ENCODE assay signal across 8 cellular contexts in the genomic region with DNA sequence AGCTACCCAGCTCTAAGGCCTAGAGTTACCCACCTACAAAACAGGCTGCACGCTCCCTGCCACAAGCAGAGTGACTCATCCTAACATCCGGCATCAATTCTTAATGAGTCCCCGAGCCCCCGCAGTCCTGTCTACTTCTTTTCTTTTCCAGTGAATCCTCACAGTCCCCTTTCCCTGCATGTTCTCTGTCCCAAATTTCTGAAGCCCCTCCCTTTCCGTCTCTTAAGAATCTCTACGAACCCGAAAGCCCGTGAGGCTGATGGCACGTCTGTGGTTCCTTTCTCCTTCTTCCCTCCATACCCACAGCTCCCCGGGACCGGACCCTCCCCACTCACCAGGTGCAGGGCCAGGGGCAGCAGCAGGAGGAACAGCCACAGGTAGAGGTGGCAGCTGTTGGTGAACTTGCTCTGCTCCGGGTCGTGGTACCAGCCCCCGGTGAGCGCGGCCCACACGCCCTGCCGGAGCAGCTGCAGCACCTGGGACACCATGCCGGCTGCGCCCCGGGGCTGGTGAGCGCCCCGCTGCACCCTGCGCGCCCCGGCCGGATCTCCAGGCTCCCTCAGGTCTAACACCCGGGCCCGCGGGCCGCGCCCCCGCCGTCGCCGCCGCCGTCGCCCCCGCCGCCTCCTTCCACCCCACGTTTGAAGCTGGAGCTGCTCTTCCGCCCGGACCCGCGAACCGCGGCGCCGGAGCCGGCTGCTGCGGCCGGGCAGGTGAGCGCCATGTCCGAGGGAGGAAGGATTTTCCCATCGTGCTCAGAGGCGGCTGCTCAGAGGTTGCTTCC. TPM values are rescaled to one million over a fixed set of nuclear protein-coding genes. Genes with fewer than 3 reads are reported as not detected.
A peak's percentile ranks its signal among the peaks of the same experiment; 100 is the strongest.
DNase-seq lines count a peak whose midpoint lies in the region; TF ChIP-seq lines count a peak whose summit lies in the region.

A gene with protein sequence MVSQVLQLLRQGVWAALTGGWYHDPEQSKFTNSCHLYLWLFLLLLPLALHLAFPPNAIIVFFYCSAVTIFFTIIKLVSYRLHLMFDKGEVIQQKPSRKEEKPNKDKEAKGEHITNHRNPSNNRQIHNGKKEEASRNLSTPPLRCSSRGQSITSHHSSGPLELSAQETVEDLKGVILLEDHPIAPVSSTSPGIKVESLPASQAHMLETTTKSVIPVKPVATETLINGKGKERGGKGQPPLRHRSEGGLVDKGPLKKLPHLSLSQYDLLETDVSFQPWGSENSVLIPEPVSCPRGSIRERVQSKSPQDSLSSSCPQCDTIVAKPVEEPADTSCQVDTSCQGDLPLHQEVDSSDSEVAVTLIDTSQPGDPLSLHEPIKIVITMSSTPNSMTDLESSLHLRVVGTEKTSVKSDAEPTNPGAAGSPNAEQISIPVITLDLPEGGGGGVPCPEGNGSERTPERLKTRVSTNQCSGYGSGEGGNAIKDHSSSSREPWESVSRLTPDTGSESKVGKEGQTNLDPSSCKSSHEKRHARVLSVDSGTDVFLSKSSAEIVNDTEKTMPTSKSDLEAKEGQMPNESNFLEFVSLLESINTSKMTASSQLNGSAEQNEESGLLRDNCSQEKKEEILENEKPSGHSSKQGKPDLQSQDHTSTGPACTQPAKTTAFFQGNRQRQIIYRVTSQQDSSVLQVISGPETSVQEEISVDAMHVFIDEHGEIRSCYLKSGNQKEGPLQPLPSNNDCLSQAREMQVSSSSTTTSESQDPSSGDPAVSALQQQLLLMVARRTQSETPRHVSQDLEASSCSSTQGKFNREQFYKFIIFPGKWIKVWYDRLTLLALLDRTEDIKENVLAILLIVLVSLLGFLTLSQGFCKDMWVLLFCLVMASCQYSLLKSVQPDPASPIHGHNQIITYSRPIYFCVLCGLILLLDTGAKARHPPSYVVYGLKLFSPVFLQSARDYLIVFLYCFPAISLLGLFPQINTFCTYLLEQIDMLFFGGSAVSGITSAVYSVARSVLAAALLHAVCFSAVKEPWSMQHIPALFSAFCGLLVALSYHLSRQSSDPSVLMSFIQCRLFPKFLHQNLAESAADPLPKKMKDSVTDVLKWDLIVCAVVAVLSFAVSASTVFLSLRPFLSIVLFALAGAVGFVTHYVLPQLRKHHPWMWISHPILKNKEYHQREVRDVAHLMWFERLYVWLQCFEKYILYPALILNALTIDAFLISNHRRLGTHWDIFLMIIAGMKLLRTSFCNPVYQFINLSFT (N-terminal part only) (minus strand): TSS at position 735 of the 784 bp plus-strand sequence. CDS start 247 bp downstream, at position 488.

- H3K9ac ChIP-seq in iPS-15b (ENCODE audit: low read depth, low read length) (peak within 1 kb of the TSS; percentile 73), skeletal muscle satellite cell (ENCODE audit: low read depth, low read length) (peak within 1 kb of the TSS; percentile 80)

- TF ChIP-seq CTCF in GM12865 (IDR thresholded peaks at IDR 0.05; ENCODE audit: insufficient read depth, low read depth, low read length, missing control alignments): no peak
- TF ChIP-seq CTCF in HFF-Myc (IDR thresholded peaks at IDR 0.05; ENCODE audit: low read depth, low read length, missing control alignments): no peak
- TF ChIP-seq CTCF in astrocyte of the cerebellum (IDR thresholded peaks at IDR 0.05; ENCODE audit: low read depth, low read length, missing control alignments): no peak

- H3K27me3 Mint-ChIP-seq in T-helper 1 cell treated with Interleukin-12 subunit alpha and Interleukin-12 subunit beta and Interleukin-4 antibody, amounts not matched to agents 30 μg/mL and 1 μg/mL, for 36 hours (ENCODE audit: low read depth): no peaks in the 10 kb centered on the region

- no peaks in the 10 kb centered on the region for H3K27me3 ChIP-seq in iPS-15b (ENCODE audit: control insufficient read depth, insufficient read depth, low read length)
- H3K27me3 ChIP-seq in skeletal muscle satellite cell (ENCODE audit: control insufficient read depth, insufficient read depth, low read length): no peaks in the 10 kb centered on the region

- H3K4me2 ChIP-seq in skeletal muscle satellite cell (ENCODE audit: low read length): peak within 1 kb of the TSS; percentile 95

- peak within 1 kb of the TSS; percentile 90 for H3K27ac Mint-ChIP-seq in T-helper 1 cell treated with Interleukin-12 subunit alpha and Interleukin-12 subunit beta and Interleukin-4 antibody, amounts not matched to agents 30 μg/mL and 1 μg/mL, for 36 hours

- DNase-seq in GM12865 (ENCODE audit: low read depth) (peak; percentile 78), HFF-Myc (ENCODE audit: extremely low read depth, low read depth) (peak; percentile 44), MV-4-11 (lab: John Stamatoyannopoulos, UW) (peak; percentile 55), astrocyte of the cerebellum (ENCODE audit: low read depth) (peak; percentile 24), NAMALWA (ENCODE audit: low spot score) (no peak)

- peaks cover 12% of the 10 kb centered on the region for H3K36me3 Mint-ChIP-seq in T-helper 1 cell treated with Interleukin-12 subunit alpha and Interleukin-12 subunit beta and Interleukin-4 antibody, amounts not matched to agents 30 μg/mL and 1 μg/mL, for 36 hours (ENCODE audit: low read depth)

- H3K9me3 Mint-ChIP-seq in T-helper 1 cell treated with Interleukin-12 subunit alpha and Interleukin-12 subunit beta and Interleukin-4 antibody, amounts not matched to agents 30 μg/mL and 1 μg/mL, for 36 hours: no peaks in the 10 kb centered on the region

- peaks cover 27% of the 10 kb centered on the region for H3K4me1 Mint-ChIP-seq in T-helper 1 cell treated with Interleukin-12 subunit alpha and Interleukin-12 subunit beta and Interleukin-4 antibody, amounts not matched to agents 30 μg/mL and 1 μg/mL, for 36 hours (ENCODE audit: low read depth)

- H3K4me1 ChIP-seq in iPS-15b (ENCODE audit: control insufficient read depth, insufficient read depth, low read length): peaks cover 11% of the 10 kb centered on the region
- peaks cover 20% of the 10 kb centered on the region for H3K4me1 ChIP-seq in skeletal muscle satellite cell (ENCODE audit: control insufficient read depth, insufficient read depth, low read length)

- H3K9me3 ChIP-seq in iPS-15b (ENCODE audit: control insufficient read depth, insufficient read depth, low read length): no peaks in the 10 kb centered on the region
- no peaks in the 10 kb centered on the region for H3K9me3 ChIP-seq in skeletal muscle satellite cell (replicated peaks; ENCODE audit: low read length)

- H3K4me3 ChIP-seq in GM12865 (ENCODE audit: low read depth, low read length) (peak within 1 kb of the TSS; percentile 74), HFF-Myc (replicated peaks; ENCODE audit: low read depth, low read length) (peak within 1 kb of the TSS; percentile 86), astrocyte of the cerebellum (ENCODE audit: low read depth, low read length) (peak within 1 kb of the TSS; percentile 81), iPS-15b (ENCODE audit: low read depth, low read length) (peak within 1 kb of the TSS; percentile 75), skeletal muscle satellite cell (ENCODE audit: low read length) (peak within 1 kb of the TSS; percentile 87)

- in situ Hi-C loops in astrocyte of the cerebellum (cut with HindIII; ENCODE audit: low sequenced_read_pairs): no loop called here

- H3K4me3 Mint-ChIP-seq in T-helper 1 cell treated with Interleukin-12 subunit alpha and Interleukin-12 subunit beta and Interleukin-4 antibody, amounts not matched to agents 30 μg/mL and 1 μg/mL, for 36 hours: peak within 1 kb of the TSS; percentile 97

- H3K36me3 ChIP-seq in iPS-15b (ENCODE audit: control insufficient read depth, insufficient read depth, low read length) (no peaks in the 10 kb centered on the region), skeletal muscle satellite cell (ENCODE audit: insufficient read depth, low read length) (no peaks in the 10 kb centered on the region)

RNA-seq across cellular contexts. Expression of the gene that starts here (rescaled TPM):
- total RNA-seq in skeletal muscle satellite cell (2012; rRNA removed): 29.7 and 31.2 TPM in 2 replicates
